ENCODE assay signal across 7 cellular contexts in genomic region chr13:112120031-112120373, GRCh38. TPM values are rescaled to one million over a fixed set of nuclear protein-coding genes. Genes with fewer than 3 reads are reported as not detected.
"Had no signal": no experiment of that assay in that cellular context is flagged by ENCODE, and none has a peak within 500 bp of the region (broad histone marks: within the 10 kb centered on the region; RNA-seq: fewer than 3 reads in every experiment).

No MANE protein-coding gene starts in this region.

- FAIRE-seq: HepG2 had no signal

- H3K27ac Mint-ChIP-seq: GM23338, IgD-negative memory B cell had no signal

- H3K9me3 ChIP-seq: HAP-1 had no signal

- DNase-seq: H7 had no signal

- H3K4me3 Mint-ChIP-seq: GM23338, IgD-negative memory B cell had no signal

- H3K36me3 Mint-ChIP-seq: IgD-negative memory B cell had no signal

- H3K4me1 Mint-ChIP-seq: IgD-negative memory B cell had no signal

- H3K36me3 ChIP-seq: HAP-1 had no signal

- H3K4me2 ChIP-seq: GM23338 had no signal

- H3K4me3 ChIP-seq: GM23338, HAP-1 had no signal

- H3K9me3 Mint-ChIP-seq: GM23338 had no signal

- H2AFZ ChIP-seq: GM23338 had no signal

- H3K4me1 ChIP-seq: HAP-1 had no signal

RNA-seq across cellular contexts. Expression of gene SOX1, which starts 53.1 kb away (rescaled TPM):
- total RNA-seq: H4, H7, HepG2, HT1080 had no signal
- polyA plus RNA-seq: HepG2, IgD-negative memory B cell had no signal
